Comparison of ENCODE assay signal across 11 cellular contexts in genomic region chr6:90078513-90079289, GRCh38.
DNase-seq lines count a peak whose midpoint lies in the region; ATAC-seq lines count a peak whose summit lies in the region.
"Had no signal": no experiment of that assay in that cellular context is flagged by ENCODE, and none has a peak within 500 bp of the region (broad histone marks: within the 10 kb centered on the region; RNA-seq: fewer than 3 reads in every experiment).

No MANE protein-coding gene starts in this region.

- DNase-seq in activated CD4-positive, alpha-beta T cell treated with anti-CD3 and anti-CD28 coated beads, Interleukin-2, amount 10 ng/mL, durations not matched to agents 24 days and 14 days = peak; percentile 85
- DNase-seq in astrocyte of the hippocampus (ENCODE audit: low read depth, low spot score) (peak; percentile 63), AG08395 (ENCODE audit: low spot score) (no peak), middle frontal gyrus (ENCODE audit: extremely low spot score, low spot score) (no peak), DMS 273 treated with DMSO at 0.1 percent for 48 hours (lab: John Stamatoyannopoulos, UW) (no peak)
- peak; percentile 86 for DNase-seq in stimulated activated CD4-positive, alpha-beta T cell treated with anti-CD3 and anti-CD28 coated beads, Interleukin-4, amount 100 ng/mL, for 24 hours
- DNase-seq: NCI-H82, ovary had no signal

- intact Hi-C loops in activated CD4-positive, alpha-beta T cell treated with anti-CD3 and anti-CD28 coated beads, Interleukin-2, amount 10 ng/mL, durations not matched to agents 24 days and 14 days (cut with micrococcal nuclease) = loop anchor here (1.0 to 2.0 kb wide), 16 partner anchors 10 to 401 kb away; partner anchors contain the start of genes BACH2 and CASP8AP2

- H3K9me3 Mint-ChIP-seq in IgD-negative memory B cell = no peaks in the 10 kb centered on the region
- H3K9me3 Mint-ChIP-seq in activated CD4-positive, alpha-beta T cell treated with anti-CD3 and anti-CD28 coated beads, Interleukin-2, amount 10 ng/mL, durations not matched to agents 24 days and 14 days = no peaks in the 10 kb centered on the region
- H3K9me3 Mint-ChIP-seq: brain had no signal

- peaks cover 43 to 74% (median 69%) of the 10 kb centered on the region in 3 donors for H3K4me1 Mint-ChIP-seq in IgD-negative memory B cell
- H3K4me1 Mint-ChIP-seq in activated CD4-positive, alpha-beta T cell treated with anti-CD3 and anti-CD28 coated beads, Interleukin-2, amount 10 ng/mL, durations not matched to agents 24 days and 14 days = peaks cover 73% of the 10 kb centered on the region

- H3K36me3 Mint-ChIP-seq in IgD-negative memory B cell = peaks cover 3% of the 10 kb centered on the region
- H3K36me3 Mint-ChIP-seq in activated CD4-positive, alpha-beta T cell treated with anti-CD3 and anti-CD28 coated beads, Interleukin-2, amount 10 ng/mL, durations not matched to agents 24 days and 14 days (ENCODE audit: low read depth) = peaks cover 59% of the 10 kb centered on the region

- peak overlapping the region; percentile 92 to 95 (median 92) for H3K27ac Mint-ChIP-seq in IgD-negative memory B cell
- peak overlapping the region; percentile 94 for H3K27ac Mint-ChIP-seq in activated CD4-positive, alpha-beta T cell treated with anti-CD3 and anti-CD28 coated beads, Interleukin-2, amount 10 ng/mL, durations not matched to agents 24 days and 14 days
- H3K27ac Mint-ChIP-seq: brain had no signal

- no peak for ATAC-seq in HG03139 (IDR thresholded peaks at IDR 0.05; ENCODE audit: unreplicated experiment)

- no peaks in the 10 kb centered on the region for H3K27me3 Mint-ChIP-seq in IgD-negative memory B cell
- H3K27me3 Mint-ChIP-seq in activated CD4-positive, alpha-beta T cell treated with anti-CD3 and anti-CD28 coated beads, Interleukin-2, amount 10 ng/mL, durations not matched to agents 24 days and 14 days = no peaks in the 10 kb centered on the region
- H3K27me3 Mint-ChIP-seq: brain had no signal

- peak overlapping the region; percentile 87 to 96 (median 95) for H3K4me3 Mint-ChIP-seq in IgD-negative memory B cell
- peak overlapping the region; percentile 87 for H3K4me3 Mint-ChIP-seq in activated CD4-positive, alpha-beta T cell treated with anti-CD3 and anti-CD28 coated beads, Interleukin-2, amount 10 ng/mL, durations not matched to agents 24 days and 14 days
- H3K4me3 Mint-ChIP-seq: brain had no signal

Comparison
In these comparisons a context has a peak if more than half of its experiments do, and no peak if none do; other contexts are left out.
1. DNase-seq: peak in activated CD4-positive, alpha-beta T cell treated with anti-CD3 and anti-CD28 coated beads, Interleukin-2, amount 10 ng/mL, durations not matched to agents 24 days and 14 days (single experiment), astrocyte of the hippocampus (single experiment) and stimulated activated CD4-positive, alpha-beta T cell treated with anti-CD3 and anti-CD28 coated beads, Interleukin-4, amount 100 ng/mL, for 24 hours (single experiment); none in AG08395 (single experiment), middle frontal gyrus (single experiment) and DMS 273 treated with DMSO at 0.1 percent for 48 hours (single experiment).